ENCODE assay signal across 15 cellular contexts in the genomic region with DNA sequence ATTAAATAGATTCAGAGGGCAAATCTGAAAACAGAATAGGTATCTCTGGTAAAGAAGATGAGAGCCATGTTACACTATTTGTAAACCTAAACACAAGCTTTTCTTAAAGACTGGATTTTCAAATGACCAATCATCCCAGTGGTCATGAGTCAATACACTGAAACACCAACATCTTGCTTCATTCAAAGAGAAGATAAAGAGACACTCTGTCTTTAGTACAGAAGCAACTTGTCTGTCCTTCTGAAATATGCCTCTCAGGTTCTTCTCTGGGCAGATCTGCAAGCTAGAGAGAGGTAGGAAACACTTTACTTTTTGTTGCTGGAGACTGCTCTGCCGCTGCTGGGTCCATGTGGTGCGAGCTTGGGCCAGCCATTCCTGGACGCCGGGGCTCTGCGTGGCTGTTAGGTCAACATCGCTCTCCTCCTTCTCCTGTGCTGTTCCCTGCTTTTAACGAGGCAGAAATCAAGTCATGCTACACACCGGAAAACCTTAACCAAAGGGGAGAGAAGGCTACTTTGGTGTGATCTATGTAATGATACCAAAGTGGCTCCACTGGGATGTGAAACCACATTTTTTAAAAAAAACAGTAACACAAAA.
A peak's percentile ranks its signal among the peaks of the same experiment; 100 is the strongest.
DNase-seq lines count a peak whose midpoint lies in the region; ATAC-seq and TF ChIP-seq lines count a peak whose summit lies in the region.
"Had no signal": no experiment of that assay in that cellular context is flagged by ENCODE, and none has a peak within 500 bp of the region (broad histone marks: within the 10 kb centered on the region; RNA-seq: fewer than 3 reads in every experiment).

No MANE protein-coding gene starts in this region.

- H4K20me1 ChIP-seq in IMR-90 (ENCODE audit: insufficient read depth, low read length) = no peaks in the 10 kb centered on the region

- no peaks in the 10 kb centered on the region for H3K9me3 ChIP-seq in IMR-90 (ENCODE audit: control insufficient read depth, insufficient read depth, low read length)
- H3K9me3 ChIP-seq in uterus = no peaks in the 10 kb centered on the region
- H3K9me3 ChIP-seq: MG63 had no signal

- ATAC-seq in IMR-90 (ENCODE audit: low read depth) = no peak
- ATAC-seq: foreskin keratinocyte; HepG2; Panc1; stimulated activated naive CD8-positive, alpha-beta T cell treated with anti-CD3 and anti-CD28 coated beads, Interleukin-15, amount 100 ng/mL, for 72 hours had no signal

- H3K9ac ChIP-seq in IMR-90 (ENCODE audit: low read depth, low read length) (no peak overlapping the region), mesendoderm (ENCODE audit: low read length) (no peak overlapping the region)

- peaks cover 2% of the 10 kb centered on the region for H3K9me1 ChIP-seq in IMR-90 (ENCODE audit: insufficient read depth, low read length)

- H2BK15ac ChIP-seq in IMR-90 (ENCODE audit: low read depth, low read length) (no peak overlapping the region), mesendoderm (replicated peaks; ENCODE audit: low read depth) (peak overlapping the region; percentile 99)

- H2AK9ac ChIP-seq in IMR-90 (replicated peaks; ENCODE audit: low read depth, low read length, poor library complexity) = no peak overlapping the region

- dilution Hi-C loops in IMR-90 (cut with HindIII; ENCODE audit: low sequenced_read_pairs, unreplicated experiment) = no loop called here

- no peak overlapping the region for H4K8ac ChIP-seq in IMR-90 (ENCODE audit: low read depth in 2 of 2, low read length in 2 of 2)
- H4K8ac ChIP-seq in mesendoderm (ENCODE audit: low read depth, low read length) = no peak overlapping the region

- no peak overlapping the region for H4K5ac ChIP-seq in IMR-90 (ENCODE audit: low read depth, low read length)
- no peak overlapping the region for H4K5ac ChIP-seq in mesendoderm (ENCODE audit: low read length)

- POLR2A ChIA-PET in IMR-90 (lab: Charles Lee; ENCODE audit: unreplicated experiment) = no interaction called here

- H3K18ac ChIP-seq in IMR-90 (ENCODE audit: low read depth, low read length) (0 out of 2 replicates have a peak overlapping the region, but pooled peaks have one; percentile 4), mesendoderm (ENCODE audit: low read length) (no peak overlapping the region)

- H3K4me2 ChIP-seq in IMR-90 (ENCODE audit: low read depth, low read length) (no peak overlapping the region), mesendoderm (ENCODE audit: low read length) (no peak overlapping the region)

- TF ChIP-seq CTCF in IMR-90 (conservative IDR thresholded peaks at IDR 0.05; ENCODE audit: low read depth, low read length) (no peak), uterus (IDR thresholded peaks at IDR 0.05) (no peak)

- H2AK5ac ChIP-seq in IMR-90 (ENCODE audit: low read depth, low read length) (no peak overlapping the region), mesendoderm (ENCODE audit: low read length) (no peak overlapping the region)

- no peak overlapping the region for H3K14ac ChIP-seq in IMR-90 (replicated peaks; ENCODE audit: low read depth, low read length)

- H3K36me3 ChIP-seq in IMR-90 (ENCODE audit: control insufficient read depth, insufficient read depth, low read length) (peaks cover 13% of the 10 kb centered on the region), mesendoderm (ENCODE audit: control insufficient read depth, insufficient read depth, low read length) (no peaks in the 10 kb centered on the region), uterus (no peaks in the 10 kb centered on the region)

- no TSS peak for BruUV-seq in IMR-90 (replicated peaks; lab: Mats Ljungman, UMichigan)

- peaks cover 20% of the 10 kb centered on the region for H3K4me1 ChIP-seq in IMR-90 (ENCODE audit: control insufficient read depth, insufficient read depth, low read length)
- peaks cover 15% of the 10 kb centered on the region for H3K4me1 ChIP-seq in mesendoderm (ENCODE audit: control insufficient read depth, low read depth, low read length)
- peaks cover 9 to 19% of the 10 kb centered on the region in 2 donors for H3K4me1 ChIP-seq in uterus

- in situ Hi-C loops in IMR-90 (cut with MboI; ENCODE audit: low sequenced_read_pairs) = loop anchor here (10.0 kb wide), 1 partner anchor 504 kb away; no protein-coding TSS in a partner anchor

- H2AFZ ChIP-seq in IMR-90 (replicated peaks; ENCODE audit: low read length, poor library complexity) = no peak overlapping the region

- no peak for TF ChIP-seq RAD21 in IMR-90 (IDR thresholded peaks at IDR 0.05; ENCODE audit: low read length)

- DNase-seq in IMR-90 (peak; percentile 54), astrocyte of the hippocampus (ENCODE audit: low read depth, low spot score) (peak; percentile 5), mesendoderm (no peak), uterus (no peak), T-helper 2 cell (no peak), AML-193 (lab: John Stamatoyannopoulos, UW) (no peak), DMS53 treated with DMSO at 0.1 percent for 48 hours (lab: John Stamatoyannopoulos, UW; ENCODE audit: unreplicated experiment) (no peak)
- DNase-seq: activated naive CD4-positive, alpha-beta T cell; GDM1; MG63; NCI-H226; stimulated activated naive CD8-positive, alpha-beta T cell treated with anti-CD3 and anti-CD28 coated beads, Interleukin-15, amount 100 ng/mL, for 72 hours had no signal

- CTCF ChIA-PET in IMR-90 (lab: Yijun Ruan, JAX) = interaction anchor here (0.9 to 1.0 kb wide), 2 partner anchors 33 to 172 kb away, joined by 3 to 7 read pairs; no protein-coding TSS in a partner anchor

- H3K4me3 ChIP-seq in IMR-90 (ENCODE audit: insufficient read depth, low read depth, low read length) (no peak overlapping the region), mesendoderm (ENCODE audit: low read length) (no peak overlapping the region), uterus (no peak overlapping the region)
- H3K4me3 ChIP-seq: MG63 had no signal

- no peaks in the 10 kb centered on the region for H3K27me3 ChIP-seq in IMR-90 (ENCODE audit: control insufficient read depth, insufficient read depth, low read length)
- H3K27me3 ChIP-seq in mesendoderm (ENCODE audit: insufficient read depth, low read length, poor library complexity) = no peaks in the 10 kb centered on the region
- H3K27me3 ChIP-seq in uterus = no peaks in the 10 kb centered on the region
- H3K27me3 ChIP-seq: foreskin keratinocyte, MG63 had no signal

- H3K27ac ChIP-seq in IMR-90 (ENCODE audit: insufficient read depth, low read length) (no peak overlapping the region), mesendoderm (ENCODE audit: low read depth, low read length) (no peak overlapping the region), uterus (peak overlapping the region; percentile 83 to 85)
- H3K27ac ChIP-seq: foreskin keratinocyte had no signal

- intact Hi-C loops in IMR-90 (cut with micrococcal nuclease) = loop anchor here (1.0 to 10.0 kb wide), 6 partner anchors 62 to 827 kb away; no protein-coding TSS in a partner anchor
- intact Hi-C loops in uterus (cut with DNase I; ENCODE audit: low total_unique reads) = no loop called here

- peak overlapping the region; percentile 3 for H2BK5ac ChIP-seq in IMR-90 (ENCODE audit: low read depth, low read length, poor library complexity, severe bottlenecking)
- peak overlapping the region; percentile 3 for H2BK5ac ChIP-seq in mesendoderm (ENCODE audit: low read length)

- H3K56ac ChIP-seq in IMR-90 (ENCODE audit: extremely low read depth, insufficient read depth, low read length) = no peak overlapping the region
- peak overlapping the region; percentile 73 for H3K56ac ChIP-seq in mesendoderm (ENCODE audit: low read length)

- WGBS in IMR-90 (ENCODE audit: extremely low coverage in 2 of 2, insufficient read length in 1 of 2), 2 experiments = 92% methylated on average over 6 of the region's 8 CpGs; no CpG with 5 or more reads in 1 of the 2 experiments
- no CpG with 5 or more reads among the region's 8 CpGs for WGBS in mesendoderm (ENCODE audit: extremely low coverage, insufficient coverage, low lambda C conversion rate)

- H3K79me1 ChIP-seq in IMR-90 (ENCODE audit: low read depth in 1 of 2, low read length in 2 of 2) (no peaks in the 10 kb centered on the region), mesendoderm (ENCODE audit: low read length) (no peaks in the 10 kb centered on the region)

- no peak overlapping the region for H4K91ac ChIP-seq in IMR-90 (ENCODE audit: insufficient read depth, low read depth, low read length)

- no peak overlapping the region for H3K23ac ChIP-seq in IMR-90 (ENCODE audit: low read depth, low read length)
- H3K23ac ChIP-seq in mesendoderm (ENCODE audit: low read length) = no peak overlapping the region

- H3K4ac ChIP-seq in IMR-90 (ENCODE audit: low read depth, low read length) (no peak overlapping the region; the same call in 1 of the 2 replicates), mesendoderm (ENCODE audit: low read depth, low read length) (no peak overlapping the region)

- H2BK20ac ChIP-seq in IMR-90 (ENCODE audit: low read depth, low read length) = no peak overlapping the region

- no peaks in the 10 kb centered on the region for H3K79me2 ChIP-seq in mesendoderm (ENCODE audit: control insufficient read depth, insufficient read depth, low read length)

- TF ChIP-seq POLR2A in IMR-90 (IDR thresholded peaks at IDR 0.05; ENCODE audit: low read depth, low read length) (no peak), uterus (IDR thresholded peaks at IDR 0.05) (no peak)

- H2BK120ac ChIP-seq in IMR-90 (ENCODE audit: low read depth, low read length) (no peak overlapping the region), mesendoderm (ENCODE audit: low read depth, low read length) (no peak overlapping the region)

TF ChIP-seq in IMR-90, 13 proteins besides CTCF, POLR2A, EP300 and RAD21:
- TF ChIP-seq SMC3 (IDR thresholded peaks at IDR 0.05; ENCODE audit: low read depth, low read length) (no peak), CEBPB (IDR thresholded peaks at IDR 0.05; ENCODE audit: low read depth, low read length) (peak; percentile 68; the same call in 1 of the 2 replicates)
TF ChIP-seq in IMR-90: peak in this region for 1.

Comparison
In these comparisons a context has a peak if more than half of its experiments do, and no peak if none do; other contexts are left out.
1. DNase-seq: peak in IMR-90 (single experiment) and astrocyte of the hippocampus (single experiment); none in mesendoderm (single experiment), uterus (0 of 2), T-helper 2 cell (0 of 5), AML-193 (0 of 2) and DMS53 treated with DMSO at 0.1 percent for 48 hours (single experiment).
2. H3K27ac ChIP-seq: peak in uterus (2 of 2); none in IMR-90 (single experiment) and mesendoderm (single experiment).